In genomic region chr3:138834359-138835176, GRCh38 we compare ENCODE assay signal across 1 cellular context.
TF ChIP-seq lines count a peak whose summit lies in the region.

Gene PIK3CB, minus strand, starts transcription at chr3:138834928. Its CDS starts 75,585 bp downstream, at chr3:138759343.

TF ChIP-seq in HepG2, 621 proteins besides CTCF, POLR2A, EP300 and RAD21 (continued from another document and continues in another):
- TF ChIP-seq PAXIP1 (CRISPR knock-in tag; conservative IDR thresholded peaks at IDR 0.05) (peak; percentile 12; the same call in 1 of the 2 replicates), E2F5 (CRISPR knock-in tag; conservative IDR thresholded peaks at IDR 0.05) (peak; percentile 44; the same call in 1 of the 2 replicates), ZNF75D (CRISPR knock-in tag; IDR thresholded peaks at IDR 0.05; ENCODE audit: borderline replicate concordance) (no peak), ZSCAN25 (CRISPR knock-in tag; IDR thresholded peaks at IDR 0.05) (peak; percentile 19; the same call in 1 of the 2 replicates), ZBTB4 (CRISPR knock-in tag; IDR thresholded peaks at IDR 0.05; ENCODE audit: borderline replicate concordance) (no peak), HOXA5 (CRISPR knock-in tag; IDR thresholded peaks at IDR 0.05) (no peak), TBL1XR1 (IDR thresholded peaks at IDR 0.05; ENCODE audit: borderline replicate concordance, low read length, partially characterized antibody) (no peak), KLF16 (CRISPR knock-in tag; IDR thresholded peaks at IDR 0.05) (peak in 1 of 2 experiments; percentile 38; a peak in 1 of 4 replicates), ZNF83 (CRISPR knock-in tag; IDR thresholded peaks at IDR 0.05; ENCODE audit: borderline replicate concordance) (no peak), SAP130 (CRISPR knock-in tag; IDR thresholded peaks at IDR 0.05; ENCODE audit: low read depth) (peak; percentile 55), ATF1 (CRISPR knock-in tag; IDR thresholded peaks at IDR 0.05) (no peak), MTA3 (CRISPR knock-in tag; IDR thresholded peaks at IDR 0.05) (no peak), ZFAT (CRISPR knock-in tag; conservative IDR thresholded peaks at IDR 0.05) (no peak), ZNF329 (CRISPR knock-in tag; IDR thresholded peaks at IDR 0.05; ENCODE audit: low read depth) (peak; percentile 69), TSC22D2 (CRISPR knock-in tag; IDR thresholded peaks at IDR 0.05; ENCODE audit: borderline replicate concordance) (peak; percentile 40; the same call in 1 of the 2 replicates), HOXA7 (CRISPR knock-in tag; IDR thresholded peaks at IDR 0.05) (no peak), ZNF362 (CRISPR knock-in tag; IDR thresholded peaks at IDR 0.05; ENCODE audit: borderline replicate concordance) (peak; percentile 26; the same call in 1 of the 2 replicates), CC2D1A (CRISPR knock-in tag; IDR thresholded peaks at IDR 0.05) (no peak), ZBTB42 (CRISPR knock-in tag; IDR thresholded peaks at IDR 0.05) (no peak), HDAC6 (IDR thresholded peaks at IDR 0.05; ENCODE audit: low read depth, low read length) (no peak), ZNF318 (CRISPR knock-in tag; IDR thresholded peaks at IDR 0.05) (no peak), ZNF292 (CRISPR knock-in tag; IDR thresholded peaks at IDR 0.05; ENCODE audit: borderline replicate concordance, low read depth) (peak; percentile 34; the same call in 1 of the 2 replicates), ZNF674 (CRISPR knock-in tag; IDR thresholded peaks at IDR 0.05; ENCODE audit: low read depth) (0 out of 2 replicates have a peak, but pooled peaks have one; percentile 38), ZBTB10 (CRISPR knock-in tag; IDR thresholded peaks at IDR 0.05; ENCODE audit: borderline replicate concordance) (0 out of 2 replicates have a peak, but pooled peaks have one; percentile 24), AGO1 (IDR thresholded peaks at IDR 0.05; ENCODE audit: low read depth, low read length, poor library complexity, severe bottlenecking) (peak; percentile 28), ZNF639 (CRISPR knock-in tag; conservative IDR thresholded peaks at IDR 0.05) (no peak), ZNF816 (CRISPR knock-in tag; IDR thresholded peaks at IDR 0.05; ENCODE audit: borderline replicate concordance) (peak; percentile 51; the same call in 1 of the 2 replicates), ZBTB39 (CRISPR knock-in tag; IDR thresholded peaks at IDR 0.05) (no peak), ERF (CRISPR knock-in tag; IDR thresholded peaks at IDR 0.05) (no peak), NFE2L2 (IDR thresholded peaks at IDR 0.05; ENCODE audit: low read length) (no peak), SSRP1 (CRISPR knock-in tag; IDR thresholded peaks at IDR 0.05) (no peak)
